Comparison of ENCODE assay signal across 1 cellular context in genomic region chr22:39364646-39365405, GRCh38.
TF ChIP-seq lines count a peak whose summit lies in the region.

No MANE protein-coding gene starts in this region.

TF ChIP-seq in WTC11, 78 proteins besides CTCF, POLR2A, EP300 and RAD21:
- TF ChIP-seq EMX1 (CRISPR knock-in tag; IDR thresholded peaks at IDR 0.05) (no peak), NFATC4 (CRISPR knock-in tag; IDR thresholded peaks at IDR 0.05) (no peak), CREM (CRISPR knock-in tag; IDR thresholded peaks at IDR 0.05) (no peak), ERG (CRISPR knock-in tag; IDR thresholded peaks at IDR 0.05) (no peak), USF2 (CRISPR knock-in tag; IDR thresholded peaks at IDR 0.05) (no peak), TEAD1 (CRISPR knock-in tag; IDR thresholded peaks at IDR 0.05) (no peak), ZNF219 (CRISPR knock-in tag; IDR thresholded peaks at IDR 0.05; ENCODE audit: borderline replicate concordance) (no peak), TCF7 (CRISPR knock-in tag; IDR thresholded peaks at IDR 0.05; ENCODE audit: low read depth) (no peak), NFE2L1 (CRISPR knock-in tag; IDR thresholded peaks at IDR 0.05) (no peak), FOXP1 (CRISPR knock-in tag; IDR thresholded peaks at IDR 0.05; ENCODE audit: borderline replicate concordance) (no peak), JAZF1 (CRISPR knock-in tag; IDR thresholded peaks at IDR 0.05) (no peak)
- TF ChIP-seq, protein P1, sequence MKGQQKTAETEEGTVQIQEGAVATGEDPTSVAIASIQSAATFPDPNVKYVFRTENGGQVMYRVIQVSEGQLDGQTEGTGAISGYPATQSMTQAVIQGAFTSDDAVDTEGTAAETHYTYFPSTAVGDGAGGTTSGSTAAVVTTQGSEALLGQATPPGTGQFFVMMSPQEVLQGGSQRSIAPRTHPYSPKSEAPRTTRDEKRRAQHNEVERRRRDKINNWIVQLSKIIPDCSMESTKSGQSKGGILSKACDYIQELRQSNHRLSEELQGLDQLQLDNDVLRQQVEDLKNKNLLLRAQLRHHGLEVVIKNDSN (CRISPR knock-in tag; IDR thresholded peaks at IDR 0.05): no peak
TF ChIP-seq in WTC11: peak in this region for 0.
